In genomic region chr5:38724301-38725030, GRCh38 we compare ENCODE assay signal across 13 cellular contexts.
DNase-seq lines count a peak whose midpoint lies in the region; ATAC-seq and TF ChIP-seq lines count a peak whose summit lies in the region.
"Had no signal": no experiment of that assay in that cellular context is flagged by ENCODE, and none has a peak within 500 bp of the region (broad histone marks: within the 10 kb centered on the region; RNA-seq: fewer than 3 reads in every experiment).

No MANE protein-coding gene starts in this region.

- no peak overlapping the region for H3K27ac Mint-ChIP-seq in endodermal cell
- H3K27ac Mint-ChIP-seq: naive thymus-derived CD4-positive, alpha-beta T cell; stimulated activated naive CD8-positive, alpha-beta T cell treated with anti-CD3 and anti-CD28 coated beads, Interleukin-15, amount 100 ng/mL, for 72 hours had no signal

- 0 out of 2 replicates have a peak overlapping the region, but pooled peaks have one; percentile 6 for H3K4me2 ChIP-seq in PC-3 (ENCODE audit: low read length)

- H3K36me3 Mint-ChIP-seq in endodermal cell (ENCODE audit: low read depth): no peaks in the 10 kb centered on the region
- H3K36me3 Mint-ChIP-seq: naive thymus-derived CD4-positive, alpha-beta T cell had no signal

- H3K27me3 ChIP-seq in PC-3 (ENCODE audit: low read length): no peaks in the 10 kb centered on the region
- no peaks in the 10 kb centered on the region for H3K27me3 ChIP-seq in endodermal cell (ENCODE audit: control insufficient read depth, insufficient read depth, low read length, poor library complexity, severe bottlenecking)
- no peaks in the 10 kb centered on the region for H3K27me3 ChIP-seq in gastroesophageal sphincter
- no peaks in the 10 kb centered on the region for H3K27me3 ChIP-seq in stomach
- peaks cover 14% of the 10 kb centered on the region for H3K27me3 ChIP-seq in SJCRH30

- H3K4me1 ChIP-seq in PC-3 (ENCODE audit: insufficient read depth, low read length): peaks cover 15% of the 10 kb centered on the region
- H3K4me1 ChIP-seq in endodermal cell (ENCODE audit: control insufficient read depth, insufficient read depth, low read length): peaks cover 10% of the 10 kb centered on the region
- peaks cover 0 to 7% (median 3%) of the 10 kb centered on the region in 3 donors for H3K4me1 ChIP-seq in gastroesophageal sphincter
- no peaks in the 10 kb centered on the region for H3K4me1 ChIP-seq in stomach
- H3K4me1 ChIP-seq in SJCRH30: no peaks in the 10 kb centered on the region

- TF ChIP-seq CTCF in PC-3 (conservative IDR thresholded peaks at IDR 0.05; ENCODE audit: low read depth, low read length): no peak; the same call in 1 of the 2 replicates
- TF ChIP-seq CTCF in endodermal cell (conservative IDR thresholded peaks at IDR 0.05): no peak
- no peak for TF ChIP-seq CTCF in gastroesophageal sphincter (IDR thresholded peaks at IDR 0.05)
- no peak for TF ChIP-seq CTCF in stomach (IDR thresholded peaks at IDR 0.05)

- CTCF ChIA-PET in PC-3 (lab: Charles Lee): no interaction called here

- DNase-seq in ELR (ENCODE audit: low read depth) (peak; percentile 80), PC-3 (peak; percentile 42), endodermal cell (no peak), non-pigmented ciliary epithelial cell (ENCODE audit: low read depth) (peak; percentile 30), NCI-H1930 (lab: John Stamatoyannopoulos, UW) (no peak), stomach (no peak), SJCRH30 (no peak)
- DNase-seq: glutamatergic neuron; kidney glomerular epithelial cell; naive thymus-derived CD4-positive, alpha-beta T cell; stimulated activated naive CD8-positive, alpha-beta T cell treated with anti-CD3 and anti-CD28 coated beads, Interleukin-15, amount 100 ng/mL, for 72 hours had no signal

- no peaks in the 10 kb centered on the region for H3K79me2 ChIP-seq in PC-3 (ENCODE audit: low read length)

- peak; percentile 74 for ATAC-seq in PC-3
- no peak for ATAC-seq in gastroesophageal sphincter
- ATAC-seq: naive thymus-derived CD4-positive, alpha-beta T cell; sciatic nerve; stimulated activated naive CD8-positive, alpha-beta T cell treated with anti-CD3 and anti-CD28 coated beads, Interleukin-15, amount 100 ng/mL, for 72 hours had no signal

- no peak for TF ChIP-seq EP300 in gastroesophageal sphincter (IDR thresholded peaks at IDR 0.05)
- TF ChIP-seq EP300 in stomach (IDR thresholded peaks at IDR 0.05): no peak

- POLR2A ChIA-PET in PC-3 (lab: Charles Lee; ENCODE audit: unreplicated experiment): no interaction called here

- intact Hi-C loops in PC-3 (cut with micrococcal nuclease): no loop called here
- intact Hi-C loops in stomach (cut with DNase I; ENCODE audit: low total_unique reads): no loop called here

- H3K27me3 Mint-ChIP-seq in endodermal cell (ENCODE audit: insufficient read depth): peaks cover 3% of the 10 kb centered on the region

- H3K4me1 Mint-ChIP-seq in endodermal cell: peaks cover 46% of the 10 kb centered on the region
- H3K4me1 Mint-ChIP-seq: stimulated activated naive CD8-positive, alpha-beta T cell treated with anti-CD3 and anti-CD28 coated beads, Interleukin-15, amount 100 ng/mL, for 72 hours had no signal

- no peak overlapping the region for H3K27ac ChIP-seq in PC-3 (ENCODE audit: low read length)
- H3K27ac ChIP-seq in endodermal cell (ENCODE audit: low read depth, low read length): peak overlapping the region; percentile 91
- H3K27ac ChIP-seq in gastroesophageal sphincter: no peak overlapping the region
- H3K27ac ChIP-seq in stomach: no peak overlapping the region
- H3K27ac ChIP-seq in SJCRH30: no peak overlapping the region

- H3K9ac ChIP-seq in PC-3 (ENCODE audit: low read length) (no peak overlapping the region), endodermal cell (ENCODE audit: extremely low read depth, low read length, poor library complexity, severe bottlenecking) (no peak overlapping the region)

- H3K9me3 ChIP-seq in PC-3 (ENCODE audit: low read length) (no peaks in the 10 kb centered on the region), endodermal cell (ENCODE audit: control insufficient read depth, low read length) (no peaks in the 10 kb centered on the region), gastroesophageal sphincter (no peaks in the 10 kb centered on the region), stomach (no peaks in the 10 kb centered on the region), SJCRH30 (replicated peaks) (no peaks in the 10 kb centered on the region)

- H3F3A ChIP-seq in PC-3 (ENCODE audit: low read length, unreplicated experiment): no peaks in the 10 kb centered on the region

- H3K4me3 ChIP-seq in PC-3 (ENCODE audit: low read length) (no peak overlapping the region), endodermal cell (ENCODE audit: low read length) (no peak overlapping the region), gastroesophageal sphincter (no peak overlapping the region), stomach (no peak overlapping the region), SJCRH30 (no peak overlapping the region)

- H4K20me1 ChIP-seq in PC-3 (ENCODE audit: low read length): no peaks in the 10 kb centered on the region

- no peak for TF ChIP-seq POLR2A in gastroesophageal sphincter (IDR thresholded peaks at IDR 0.05)
- TF ChIP-seq POLR2A in stomach (IDR thresholded peaks at IDR 0.05): no peak

- H3K9me3 Mint-ChIP-seq in endodermal cell: no peaks in the 10 kb centered on the region
- H3K9me3 Mint-ChIP-seq: stimulated activated naive CD8-positive, alpha-beta T cell treated with anti-CD3 and anti-CD28 coated beads, Interleukin-15, amount 100 ng/mL, for 72 hours had no signal

- H3K9me2 ChIP-seq in PC-3 (replicated peaks; ENCODE audit: low read length): no peaks in the 10 kb centered on the region

- H3K36me3 ChIP-seq in PC-3 (ENCODE audit: low read depth, low read length) (no peaks in the 10 kb centered on the region), endodermal cell (ENCODE audit: control insufficient read depth, insufficient read depth, low read length) (no peaks in the 10 kb centered on the region), gastroesophageal sphincter (no peaks in the 10 kb centered on the region), stomach (no peaks in the 10 kb centered on the region), SJCRH30 (no peaks in the 10 kb centered on the region; the same call in 1 of the 2 replicates)

- H3K4me3 Mint-ChIP-seq in endodermal cell: no peak overlapping the region
- H3K4me3 Mint-ChIP-seq: naive thymus-derived CD4-positive, alpha-beta T cell; stimulated activated naive CD8-positive, alpha-beta T cell treated with anti-CD3 and anti-CD28 coated beads, Interleukin-15, amount 100 ng/mL, for 72 hours had no signal

- H2AFZ ChIP-seq in PC-3 (ENCODE audit: low read length): no peak overlapping the region

- 96 to 100% methylated on average over 1 to 2 of the region's 2 CpGs for WGBS in endodermal cell (ENCODE audit: insufficient coverage in 1 of 2, insufficient read length in 1 of 2), 2 experiments
- WGBS in gastroesophageal sphincter (ENCODE audit: low coverage in 1 of 2), 2 donors: 69 to 100% methylated on average over 2 of the region's 2 CpGs
- 69 to 93% (median 90%) methylated on average over 2 of the region's 2 CpGs for WGBS in stomach, 5 donors

- BruUV-seq in PC-3 (replicated peaks; lab: Mats Ljungman, UMichigan): no TSS peak

Comparison
In these comparisons a context has a peak if more than half of its experiments do, and no peak if none do; other contexts are left out.
1. DNase-seq: peak in ELR (single experiment), PC-3 (single experiment) and non-pigmented ciliary epithelial cell (single experiment); none in endodermal cell (single experiment), NCI-H1930 (0 of 2), stomach (single experiment) and SJCRH30 (0 of 2).